Comparison of ENCODE assay signal across 25 cellular contexts in genomic region chr15:63083541-63083940, GRCh38. TPM values are rescaled to one million over a fixed set of nuclear protein-coding genes. Genes with fewer than 3 reads are reported as not detected.
DNase-seq lines count a peak whose midpoint lies in the region; ATAC-seq, FAIRE-seq and TF ChIP-seq lines count a peak whose summit lies in the region.
"Had no signal": no experiment of that assay in that cellular context is flagged by ENCODE, and none has a peak within 500 bp of the region (broad histone marks: within the 10 kb centered on the region; RNA-seq: fewer than 3 reads in every experiment).

No MANE protein-coding gene starts in this region.

- H3K4me1 ChIP-seq in NT2/D1 (ENCODE audit: insufficient read depth, insufficient read length) (peaks cover 12% of the 10 kb centered on the region), neural progenitor cell (peaks cover 30% of the 10 kb centered on the region)

- H3K36me3 ChIP-seq in H7 (replicated peaks; ENCODE audit: control insufficient read depth, insufficient read depth, low read length): no peaks in the 10 kb centered on the region
- H3K36me3 ChIP-seq in NT2/D1 (ENCODE audit: insufficient read depth, insufficient read length, low read length): no peaks in the 10 kb centered on the region
- H3K36me3 ChIP-seq in neural progenitor cell: no peaks in the 10 kb centered on the region
- H3K36me3 ChIP-seq: upper lobe of right lung had no signal

- no peak for FAIRE-seq in H54 (lab: Jason Lieb, UNC)
- FAIRE-seq: D721Med, GM12878 had no signal

- no peak overlapping the region for H3K4me3 ChIP-seq in H7 (ENCODE audit: insufficient read depth, low read depth, low read length)
- H3K4me3 ChIP-seq in NT2/D1 (ENCODE audit: insufficient read length, low read depth): no peak overlapping the region
- no peak overlapping the region for H3K4me3 ChIP-seq in neural progenitor cell
- H3K4me3 ChIP-seq: GM12878, smooth muscle cell, upper lobe of right lung had no signal

- no peaks in the 10 kb centered on the region for H3K27me3 ChIP-seq in H7 (ENCODE audit: control insufficient read depth, insufficient read depth, low read length)
- H3K27me3 ChIP-seq in NT2/D1 (ENCODE audit: insufficient read depth, insufficient read length): no peaks in the 10 kb centered on the region
- no peaks in the 10 kb centered on the region for H3K27me3 ChIP-seq in neural progenitor cell
- H3K27me3 ChIP-seq: upper lobe of right lung had no signal

- no peak for TF ChIP-seq CTCF in neural progenitor cell (IDR thresholded peaks at IDR 0.05)

- peak overlapping the region; percentile 32 for H3K27ac Mint-ChIP-seq in stimulated activated effector memory CD8-positive, alpha-beta T cell treated with anti-CD3 and anti-CD28 coated beads, Interleukin-12 subunit alpha, Interleukin-12 subunit beta, amount 100 ng/mL, for 72 hours
- H3K27ac Mint-ChIP-seq in neural progenitor cell: no peak overlapping the region
- H3K27ac Mint-ChIP-seq: activated CD8-positive, alpha-beta T cell treated with anti-CD3 and anti-CD28 coated beads for 36 hours; activated naive CD4-positive, alpha-beta T cell treated with anti-CD3 and anti-CD28 coated beads, Interleukin-2, amount 50 U/mL, for 24 hours; activated T-helper 17 cell treated with anti-CD3 and anti-CD28 coated beads, Interleukin-2, amount 50 U/mL, for 72 hours had no signal

- TF ChIP-seq POLR2A in H54 (IDR thresholded peaks at IDR 0.05; ENCODE audit: low read depth, low read length): no peak

- no peaks in the 10 kb centered on the region for H4K20me1 ChIP-seq in neural progenitor cell (ENCODE audit: low read depth)

- no peak overlapping the region for H2AFZ ChIP-seq in neural progenitor cell (replicated peaks)

- H3K4me3 Mint-ChIP-seq in stimulated activated effector memory CD8-positive, alpha-beta T cell treated with anti-CD3 and anti-CD28 coated beads, Interleukin-12 subunit alpha, Interleukin-12 subunit beta, amount 100 ng/mL, for 72 hours: no peak overlapping the region
- no peak overlapping the region for H3K4me3 Mint-ChIP-seq in neural progenitor cell
- H3K4me3 Mint-ChIP-seq: activated CD8-positive, alpha-beta T cell treated with anti-CD3 and anti-CD28 coated beads for 36 hours; activated naive CD4-positive, alpha-beta T cell treated with anti-CD3 and anti-CD28 coated beads, Interleukin-2, amount 50 U/mL, for 24 hours; activated T-helper 17 cell treated with anti-CD3 and anti-CD28 coated beads, Interleukin-2, amount 50 U/mL, for 72 hours; CD14-positive monocyte; naive B cell had no signal

- H3K9ac ChIP-seq in NT2/D1 (ENCODE audit: insufficient read length, low read depth) (peak overlapping the region; percentile 37), neural progenitor cell (no peak overlapping the region)

- H3K4me2 ChIP-seq in neural progenitor cell: no peak overlapping the region
- H3K4me2 ChIP-seq: smooth muscle cell had no signal

- H3F3A ChIP-seq in neural progenitor cell (ENCODE audit: low read depth): peaks cover 19% of the 10 kb centered on the region

- no peak for ATAC-seq in stimulated activated effector memory CD8-positive, alpha-beta T cell treated with anti-CD3 and anti-CD28 coated beads, Interleukin-12 subunit alpha, Interleukin-12 subunit beta, amount 100 ng/mL, for 72 hours
- ATAC-seq: activated CD8-positive, alpha-beta T cell treated with anti-CD3 and anti-CD28 coated beads for 36 hours; activated T-helper 17 cell treated with anti-CD3 and anti-CD28 coated beads, Interleukin-2, amount 50 U/mL, for 72 hours; GM12878; upper lobe of right lung had no signal

- no peaks in the 10 kb centered on the region for H3K4me1 Mint-ChIP-seq in stimulated activated effector memory CD8-positive, alpha-beta T cell treated with anti-CD3 and anti-CD28 coated beads, Interleukin-12 subunit alpha, Interleukin-12 subunit beta, amount 100 ng/mL, for 72 hours
- H3K4me1 Mint-ChIP-seq in neural progenitor cell: peaks cover 22% of the 10 kb centered on the region
- H3K4me1 Mint-ChIP-seq: activated naive CD4-positive, alpha-beta T cell treated with anti-CD3 and anti-CD28 coated beads, Interleukin-2, amount 50 U/mL, for 24 hours; activated T-helper 17 cell treated with anti-CD3 and anti-CD28 coated beads, Interleukin-2, amount 50 U/mL, for 72 hours; CD14-positive monocyte; naive B cell had no signal

- H3K79me2 ChIP-seq in neural progenitor cell (ENCODE audit: low read depth): no peaks in the 10 kb centered on the region

- no peaks in the 10 kb centered on the region for H3K9me3 ChIP-seq in NT2/D1 (ENCODE audit: insufficient read depth, low read length)
- no peaks in the 10 kb centered on the region for H3K9me3 ChIP-seq in neural progenitor cell (ENCODE audit: low read depth)
- H3K9me3 ChIP-seq: upper lobe of right lung had no signal

- H3K27me3 Mint-ChIP-seq in neural progenitor cell (ENCODE audit: insufficient read depth, low read depth): peaks cover 12% of the 10 kb centered on the region

- H3K27ac ChIP-seq in neural progenitor cell: no peak overlapping the region
- H3K27ac ChIP-seq: upper lobe of right lung had no signal

- DNase-seq in H7: peak; percentile 41
- no peak for DNase-seq in NT2/D1 (ENCODE audit: low read depth, low spot score)
- DNase-seq in iPS-NIHi7 (ENCODE audit: extremely low spot score): peak; percentile 41
- no peak for DNase-seq in stimulated activated effector memory CD8-positive, alpha-beta T cell treated with anti-CD3 and anti-CD28 coated beads, Interleukin-12 subunit alpha, Interleukin-12 subunit beta, amount 100 ng/mL, for 72 hours (ENCODE audit: low spot score in 2 of 2)
- no peak for DNase-seq in neural progenitor cell (ENCODE audit: low spot score)
- DNase-seq in T1000 (lab: John Stamatoyannopoulos, UW): no peak
- DNase-seq in H54 (ENCODE audit: insufficient read length, low spot score): no peak
- DNase-seq: activated CD4-positive, alpha-beta T cell treated with anti-CD3 and anti-CD28 coated beads for 1 hour; activated CD8-positive, alpha-beta T cell treated with anti-CD3 and anti-CD28 coated beads for 36 hours; amygdala; head of caudate nucleus; naive B cell; NCI-H1105; NCI-H2029; NCI-H226; NCI-H748 treated with DMSO at 0.1 percent for 48 hours; stimulated activated CD4-positive, alpha-beta T cell treated with anti-CD3 and anti-CD28 coated beads, Interleukin-2, amount 100 ng/mL, for 24 hours; T-helper 1 cell; upper lobe of right lung had no signal

- no peaks in the 10 kb centered on the region for H3K9me3 Mint-ChIP-seq in stimulated activated effector memory CD8-positive, alpha-beta T cell treated with anti-CD3 and anti-CD28 coated beads, Interleukin-12 subunit alpha, Interleukin-12 subunit beta, amount 100 ng/mL, for 72 hours
- no peaks in the 10 kb centered on the region for H3K9me3 Mint-ChIP-seq in neural progenitor cell
- H3K9me3 Mint-ChIP-seq: activated CD8-positive, alpha-beta T cell treated with anti-CD3 and anti-CD28 coated beads for 36 hours; activated naive CD4-positive, alpha-beta T cell treated with anti-CD3 and anti-CD28 coated beads, Interleukin-2, amount 50 U/mL, for 24 hours; activated T-helper 17 cell treated with anti-CD3 and anti-CD28 coated beads, Interleukin-2, amount 50 U/mL, for 72 hours; naive B cell had no signal

- H3K36me3 Mint-ChIP-seq in stimulated activated effector memory CD8-positive, alpha-beta T cell treated with anti-CD3 and anti-CD28 coated beads, Interleukin-12 subunit alpha, Interleukin-12 subunit beta, amount 100 ng/mL, for 72 hours: no peaks in the 10 kb centered on the region
- no peaks in the 10 kb centered on the region for H3K36me3 Mint-ChIP-seq in neural progenitor cell
- H3K36me3 Mint-ChIP-seq: activated naive CD4-positive, alpha-beta T cell treated with anti-CD3 and anti-CD28 coated beads, Interleukin-2, amount 50 U/mL, for 24 hours; CD14-positive monocyte; naive B cell had no signal

RNA-seq across cellular contexts. Expression of gene LACTB, which starts 38.1 kb away (rescaled TPM):
- 14.0 and 19.2 TPM in 2 replicates for total RNA-seq in H7 (2014; rRNA removed; shearing (Covaris generic))
- 3.6 and 4.4 TPM in 2 replicates for total RNA-seq in neural progenitor cell (ENCODE audit: low replicate concordance)

RNA-seq across cellular contexts. Expression of gene TPM1, which starts 41.0 kb away (rescaled TPM):
- 274 and 292 TPM in 2 replicates for total RNA-seq in H7 (2014; rRNA removed; shearing (Covaris generic))
- 614 and 623 TPM in 2 replicates for total RNA-seq in neural progenitor cell (ENCODE audit: low replicate concordance)

Comparison
In these comparisons a context has a peak if more than half of its experiments do, and no peak if none do; other contexts are left out.
1. DNase-seq: peak in H7 (single experiment) and iPS-NIHi7 (single experiment); none in NT2/D1 (single experiment), stimulated activated effector memory CD8-positive, alpha-beta T cell treated with anti-CD3 and anti-CD28 coated beads, Interleukin-12 subunit alpha, Interleukin-12 subunit beta, amount 100 ng/mL, for 72 hours (0 of 2), neural progenitor cell (single experiment), T1000 (single experiment) and H54 (single experiment).